In the genomic region with DNA sequence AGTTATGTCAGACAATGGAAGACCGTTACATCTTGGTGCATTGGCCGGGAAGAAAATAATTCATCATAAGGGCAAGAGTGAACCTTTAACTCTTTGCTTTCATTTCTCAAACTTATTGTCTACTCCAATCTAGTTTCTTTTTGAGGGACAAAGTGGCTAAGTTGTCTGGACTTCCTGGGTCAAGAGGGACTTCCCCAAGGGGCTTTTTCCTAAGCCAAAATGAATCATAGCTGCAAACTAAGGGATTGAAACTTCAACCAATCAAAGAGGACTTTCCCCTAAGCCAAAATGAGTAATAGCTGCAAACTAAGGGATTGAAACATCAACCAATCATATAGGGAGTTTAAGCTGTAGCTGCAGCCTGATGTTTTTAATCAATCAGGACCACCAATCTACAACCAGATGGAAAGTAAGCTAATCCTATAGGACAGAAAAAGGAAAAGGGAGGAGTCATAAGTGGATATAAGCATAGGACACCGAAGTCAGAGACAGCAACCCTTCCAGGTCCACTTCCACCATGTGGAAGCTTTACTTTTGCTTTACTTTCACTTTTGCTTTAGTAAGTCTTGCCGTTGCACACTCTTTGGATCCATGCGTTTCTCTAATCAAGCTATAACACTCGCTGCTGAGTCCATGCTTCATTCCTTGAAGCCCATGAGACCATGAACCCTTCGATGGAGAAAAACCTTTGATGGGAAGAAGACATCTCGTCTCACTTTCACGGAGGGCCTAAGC, we compare ENCODE assay signal across 23 cellular contexts.
DNase-seq lines count a peak whose midpoint lies in the region; ATAC-seq, FAIRE-seq and TF ChIP-seq lines count a peak whose summit lies in the region.
"Had no signal": no experiment of that assay in that cellular context is flagged by ENCODE, and none has a peak within 500 bp of the region (broad histone marks: within the 10 kb centered on the region; RNA-seq: fewer than 3 reads in every experiment).

No MANE protein-coding gene starts in this region.

- POLR2A ChIA-PET in A549 (lab: Yijun Ruan, JAX): no interaction called here

- DNase-seq in A549 (ENCODE audit: low read depth in 1 of 2, low spot score in 1 of 2) (peak in 1 of 2 experiments; percentile 1), EL (peak; percentile 18), M059J (ENCODE audit: low read depth) (peak; percentile 0), bronchial epithelial cell (ENCODE audit: low read depth) (peak; percentile 4), ascending aorta (ENCODE audit: low spot score in 2 of 2) (no peak), OCI-M1 (lab: John Stamatoyannopoulos, UW) (no peak), NCI-H2171 (lab: John Stamatoyannopoulos, UW) (no peak), NCI-H2107 treated with DMSO at 0.1 percent for 48 hours (lab: John Stamatoyannopoulos, UW; ENCODE audit: unreplicated experiment) (no peak)
- DNase-seq: activated naive CD4-positive, alpha-beta T cell treated with Interleukin-2 at 50 U/mL for 16 hours; BE2C; colonic mucosa; foreskin melanocyte; GF-D8; KBM-7; left cardiac atrium; NCI-H1436 treated with DMSO at 0.1 percent for 48 hours; SHP77; substantia nigra had no signal

- no peaks in the 10 kb centered on the region for H3K27me3 ChIP-seq in bronchial epithelial cell (ENCODE audit: control insufficient read depth, insufficient read depth, low read length)
- H3K27me3 ChIP-seq in ascending aorta: no peaks in the 10 kb centered on the region
- H3K27me3 ChIP-seq: BE2C, colonic mucosa, vagina had no signal

- CTCF ChIA-PET in A549 (lab: Yijun Ruan, JAX): no interaction called here

- H3K4me3 ChIP-seq in A549 (no peak overlapping the region), bronchial epithelial cell (ENCODE audit: low read depth, low read length) (no peak overlapping the region), ascending aorta (no peak overlapping the region)
- H3K4me3 ChIP-seq: colonic mucosa, vagina had no signal

- H3K9me3 ChIP-seq in A549: no peaks in the 10 kb centered on the region
- H3K9me3 ChIP-seq in ascending aorta: no peaks in the 10 kb centered on the region
- H3K9me3 ChIP-seq: BE2C, colonic mucosa, vagina had no signal

- no peak for TF ChIP-seq RAD21 in A549 (conservative IDR thresholded peaks at IDR 0.05 in 1 of 2, IDR thresholded peaks at IDR 0.05 in 1 of 2)

- no peak for TF ChIP-seq POLR2A in A549 (IDR thresholded peaks at IDR 0.05; ENCODE audit: low read length)

- H3K27ac ChIP-seq in A549 (no peak overlapping the region), ascending aorta (no peak overlapping the region)
- H3K27ac ChIP-seq: colonic mucosa, HL-60, vagina had no signal

- 0 out of 3 replicates have a peak overlapping the region, but pooled peaks have one; percentile 14 for H3K4me2 ChIP-seq in A549

- no peak for TF ChIP-seq CTCF in A549 (IDR thresholded peaks at IDR 0.05)
- TF ChIP-seq CTCF in bronchial epithelial cell (IDR thresholded peaks at IDR 0.05; ENCODE audit: insufficient read depth, low read length, severe bottlenecking): no peak
- no peak for TF ChIP-seq CTCF in ascending aorta (IDR thresholded peaks at IDR 0.05)

- H3K36me3 ChIP-seq in bronchial epithelial cell (ENCODE audit: control insufficient read depth, insufficient read depth, low read length): no peaks in the 10 kb centered on the region
- no peaks in the 10 kb centered on the region for H3K36me3 ChIP-seq in ascending aorta
- H3K36me3 ChIP-seq: BE2C, colonic mucosa, vagina had no signal

- intact Hi-C loops in ascending aorta (cut with DNase I): no loop called here

- TF ChIP-seq EP300 in A549 (IDR thresholded peaks at IDR 0.05): no peak

- H3K4me1 ChIP-seq in A549 (no peaks in the 10 kb centered on the region), ascending aorta (no peaks in the 10 kb centered on the region)
- H3K4me1 ChIP-seq: BE2C, colonic mucosa, vagina had no signal

- ATAC-seq in A549: no peak
- ATAC-seq: activated CD4-positive, CD25-positive, alpha-beta regulatory T cell treated with anti-CD3 and anti-CD28 coated beads, Interleukin-2, amount 50 U/mL, for 24 hours; left cardiac atrium had no signal

- no peak for FAIRE-seq in A549 (lab: Jason Lieb, UNC)
- no peak for FAIRE-seq in bronchial epithelial cell (lab: Jason Lieb, UNC)
- FAIRE-seq: D721Med, GM12892 had no signal

- 55% methylated on average over 9 of the region's 9 CpGs for WGBS in A549 (ENCODE audit: missing lambda C conversion rate)

TF ChIP-seq in A549, 52 proteins besides CTCF, POLR2A, EP300 and RAD21:
- no peak for TF ChIP-seq ELK1 (IDR thresholded peaks at IDR 0.05; ENCODE audit: low read depth, low read length)
- no peak for TF ChIP-seq SMC3 (IDR thresholded peaks at IDR 0.05)
- TF ChIP-seq HOXB13 (CRISPR knock-in tag; IDR thresholded peaks at IDR 0.05; ENCODE audit: low read depth): no peak
- TF ChIP-seq PBX3 (IDR thresholded peaks at IDR 0.05): no peak
- TF ChIP-seq CHD2 (IDR thresholded peaks at IDR 0.05; ENCODE audit: low read length, partially characterized antibody): no peak
- TF ChIP-seq, protein P1, sequence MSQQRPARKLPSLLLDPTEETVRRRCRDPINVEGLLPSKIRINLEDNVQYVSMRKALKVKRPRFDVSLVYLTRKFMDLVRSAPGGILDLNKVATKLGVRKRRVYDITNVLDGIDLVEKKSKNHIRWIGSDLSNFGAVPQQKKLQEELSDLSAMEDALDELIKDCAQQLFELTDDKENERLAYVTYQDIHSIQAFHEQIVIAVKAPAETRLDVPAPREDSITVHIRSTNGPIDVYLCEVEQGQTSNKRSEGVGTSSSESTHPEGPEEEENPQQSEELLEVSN (IDR thresholded peaks at IDR 0.05; ENCODE audit: borderline replicate concordance, low read depth): no peak
- TF ChIP-seq, protein P2, sequence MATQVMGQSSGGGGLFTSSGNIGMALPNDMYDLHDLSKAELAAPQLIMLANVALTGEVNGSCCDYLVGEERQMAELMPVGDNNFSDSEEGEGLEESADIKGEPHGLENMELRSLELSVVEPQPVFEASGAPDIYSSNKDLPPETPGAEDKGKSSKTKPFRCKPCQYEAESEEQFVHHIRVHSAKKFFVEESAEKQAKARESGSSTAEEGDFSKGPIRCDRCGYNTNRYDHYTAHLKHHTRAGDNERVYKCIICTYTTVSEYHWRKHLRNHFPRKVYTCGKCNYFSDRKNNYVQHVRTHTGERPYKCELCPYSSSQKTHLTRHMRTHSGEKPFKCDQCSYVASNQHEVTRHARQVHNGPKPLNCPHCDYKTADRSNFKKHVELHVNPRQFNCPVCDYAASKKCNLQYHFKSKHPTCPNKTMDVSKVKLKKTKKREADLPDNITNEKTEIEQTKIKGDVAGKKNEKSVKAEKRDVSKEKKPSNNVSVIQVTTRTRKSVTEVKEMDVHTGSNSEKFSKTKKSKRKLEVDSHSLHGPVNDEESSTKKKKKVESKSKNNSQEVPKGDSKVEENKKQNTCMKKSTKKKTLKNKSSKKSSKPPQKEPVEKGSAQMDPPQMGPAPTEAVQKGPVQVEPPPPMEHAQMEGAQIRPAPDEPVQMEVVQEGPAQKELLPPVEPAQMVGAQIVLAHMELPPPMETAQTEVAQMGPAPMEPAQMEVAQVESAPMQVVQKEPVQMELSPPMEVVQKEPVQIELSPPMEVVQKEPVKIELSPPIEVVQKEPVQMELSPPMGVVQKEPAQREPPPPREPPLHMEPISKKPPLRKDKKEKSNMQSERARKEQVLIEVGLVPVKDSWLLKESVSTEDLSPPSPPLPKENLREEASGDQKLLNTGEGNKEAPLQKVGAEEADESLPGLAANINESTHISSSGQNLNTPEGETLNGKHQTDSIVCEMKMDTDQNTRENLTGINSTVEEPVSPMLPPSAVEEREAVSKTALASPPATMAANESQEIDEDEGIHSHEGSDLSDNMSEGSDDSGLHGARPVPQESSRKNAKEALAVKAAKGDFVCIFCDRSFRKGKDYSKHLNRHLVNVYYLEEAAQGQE (IDR thresholded peaks at IDR 0.05): no peak
- no peak for TF ChIP-seq NPAS2 (CRISPR knock-in tag; IDR thresholded peaks at IDR 0.05; ENCODE audit: borderline replicate concordance)
- TF ChIP-seq RARB (CRISPR knock-in tag; IDR thresholded peaks at IDR 0.05): no peak
- TF ChIP-seq CEBPB (IDR thresholded peaks at IDR 0.05): no peak
- no peak for TF ChIP-seq FOSB (CRISPR knock-in tag; IDR thresholded peaks at IDR 0.05)
- no peak for TF ChIP-seq KDM1A (IDR thresholded peaks at IDR 0.05; ENCODE audit: low read depth)
- no peak for TF ChIP-seq NR3C1 (IDR thresholded peaks at IDR 0.05)
- TF ChIP-seq FOSL2 (IDR thresholded peaks at IDR 0.05): no peak
- no peak for TF ChIP-seq FOSL2 (CRISPR knock-in tag; IDR thresholded peaks at IDR 0.05)
- no peak for TF ChIP-seq HOXA7 (CRISPR knock-in tag; IDR thresholded peaks at IDR 0.05)
- TF ChIP-seq RNF2 (IDR thresholded peaks at IDR 0.05; ENCODE audit: borderline replicate concordance, low read depth): no peak
- TF ChIP-seq, protein P3, sequence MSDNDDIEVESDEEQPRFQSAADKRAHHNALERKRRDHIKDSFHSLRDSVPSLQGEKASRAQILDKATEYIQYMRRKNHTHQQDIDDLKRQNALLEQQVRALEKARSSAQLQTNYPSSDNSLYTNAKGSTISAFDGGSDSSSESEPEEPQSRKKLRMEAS (IDR thresholded peaks at IDR 0.05): no peak
- TF ChIP-seq MAZ (IDR thresholded peaks at IDR 0.05; ENCODE audit: borderline replicate concordance, low read depth, low read length): no peak
- no peak for TF ChIP-seq RCOR1 (IDR thresholded peaks at IDR 0.05; ENCODE audit: low read depth, low read length)
TF ChIP-seq in A549: peak in this region for 0.

Comparison
In these comparisons a context has a peak if more than half of its experiments do, and no peak if none do; other contexts are left out.
1. DNase-seq: peak in EL (single experiment), M059J (single experiment) and bronchial epithelial cell (single experiment); none in ascending aorta (0 of 2), OCI-M1 (single experiment), NCI-H2171 (single experiment) and NCI-H2107 treated with DMSO at 0.1 percent for 48 hours (single experiment).